34 cellular contexts compared by ENCODE assay signal in the genomic region with DNA sequence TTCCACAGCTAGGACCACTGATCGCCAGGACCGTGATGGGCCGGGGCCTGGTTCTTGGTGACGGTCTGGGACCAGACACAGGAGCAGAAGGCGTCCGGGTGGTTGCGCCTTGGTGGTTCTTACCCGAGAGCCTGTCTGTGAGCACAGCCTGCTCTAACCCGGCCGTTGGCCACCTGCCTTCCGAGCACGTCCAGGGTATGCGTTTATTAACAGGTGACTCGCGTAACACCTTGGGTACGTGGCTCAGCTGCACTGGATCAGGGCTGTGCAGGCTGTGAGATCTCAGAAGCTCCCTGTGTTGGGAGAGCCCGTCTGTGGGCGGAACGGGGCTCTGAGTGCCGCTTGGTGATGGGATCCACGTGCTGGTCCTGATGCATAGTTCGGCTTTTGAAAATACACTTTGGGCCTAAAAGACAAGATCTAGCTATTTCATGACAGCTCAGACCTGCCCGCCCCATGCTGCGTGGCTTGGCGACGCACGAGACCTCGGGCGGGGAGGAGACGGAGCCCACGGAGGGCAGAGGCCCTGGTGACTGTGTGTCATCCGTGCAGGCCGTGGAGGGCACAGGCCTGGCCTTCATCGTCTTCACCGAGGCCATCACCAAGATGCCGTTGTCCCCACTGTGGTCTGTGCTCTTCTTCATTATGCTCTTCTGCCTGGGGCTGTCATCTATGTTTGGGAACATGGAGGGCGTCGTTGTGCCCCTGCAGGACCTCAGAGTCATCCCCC. TPM values are rescaled to one million over a fixed set of nuclear protein-coding genes. Genes with fewer than 3 reads are reported as not detected.
"Had no signal": no experiment of that assay in that cellular context is flagged by ENCODE, and none has a peak within 500 bp of the region (broad histone marks: within the 10 kb centered on the region; RNA-seq: fewer than 3 reads in every experiment).

No MANE protein-coding gene starts in this region.

- H3K27me3 ChIP-seq: foreskin keratinocyte, right atrium auricular region, testis had no signal

- H3K4me1 Mint-ChIP-seq: immature natural killer cell; memory B cell; naive B cell; neural crest cell; stimulated activated effector memory CD8-positive, alpha-beta T cell treated with anti-CD3 and anti-CD28 coated beads, Interleukin-12 subunit alpha, Interleukin-12 subunit beta, amount 100 ng/mL, for 72 hours had no signal

- DNase-seq: dermis blood vessel endothelial cell; effector memory CD4-positive, alpha-beta T cell; foreskin keratinocyte; glutamatergic neuron; hippocampal formation; immature natural killer cell; islet precursor cell; naive B cell; sigmoid colon; stimulated activated CD4-positive, alpha-beta T cell treated with anti-CD3 and anti-CD28 coated beads, Interleukin-4, amount 100 ng/mL, for 24 hours; stimulated activated naive CD4-positive, alpha-beta T cell treated with Interleukin-2 at 50 U/mL for 16 hours; stomach; tibial artery had no signal

- H3K4me1 ChIP-seq: esophagus muscularis mucosa, foreskin keratinocyte, heart right ventricle, prostate gland, right atrium auricular region, sigmoid colon, stomach, testis, tibial artery had no signal

- H3K9me3 Mint-ChIP-seq: immature natural killer cell; natural killer cell treated with Interleukin-12 subunit alpha and Interleukin-12 subunit beta and Interleukin-15 and Interleukin-18, amount 100 ng/mL, for 72 hours; stimulated activated effector memory CD8-positive, alpha-beta T cell treated with anti-CD3 and anti-CD28 coated beads, Interleukin-12 subunit alpha, Interleukin-12 subunit beta, amount 100 ng/mL, for 72 hours; type B pancreatic cell had no signal

- H3K4me3 ChIP-seq: coronary artery, esophagus muscularis mucosa, heart right ventricle, lung, prostate gland, right atrium auricular region, sigmoid colon, stomach, testis, tibial artery had no signal

- H3K27ac Mint-ChIP-seq: immature natural killer cell; memory B cell; natural killer cell treated with Interleukin-12 subunit alpha and Interleukin-12 subunit beta and Interleukin-15 and Interleukin-18, amount 100 ng/mL, for 72 hours; stimulated activated effector memory CD8-positive, alpha-beta T cell treated with anti-CD3 and anti-CD28 coated beads, Interleukin-12 subunit alpha, Interleukin-12 subunit beta, amount 100 ng/mL, for 72 hours; type B pancreatic cell had no signal

- H3K27me3 Mint-ChIP-seq: type B pancreatic cell had no signal

- H3K27ac ChIP-seq: coronary artery, esophagus muscularis mucosa, foreskin keratinocyte, heart right ventricle, prostate gland, right atrium auricular region, sigmoid colon, stomach, testis, tibial artery had no signal

- H3K36me3 Mint-ChIP-seq: immature natural killer cell; memory B cell; naive B cell; natural killer cell treated with Interleukin-12 subunit alpha and Interleukin-12 subunit beta and Interleukin-15 and Interleukin-18, amount 100 ng/mL, for 72 hours; stimulated activated effector memory CD8-positive, alpha-beta T cell treated with anti-CD3 and anti-CD28 coated beads, Interleukin-12 subunit alpha, Interleukin-12 subunit beta, amount 100 ng/mL, for 72 hours; type B pancreatic cell had no signal

- H3K4me3 Mint-ChIP-seq: immature natural killer cell; memory B cell; naive B cell; natural killer cell treated with Interleukin-12 subunit alpha and Interleukin-12 subunit beta and Interleukin-15 and Interleukin-18, amount 100 ng/mL, for 72 hours; neural crest cell; stimulated activated effector memory CD8-positive, alpha-beta T cell treated with anti-CD3 and anti-CD28 coated beads, Interleukin-12 subunit alpha, Interleukin-12 subunit beta, amount 100 ng/mL, for 72 hours; type B pancreatic cell had no signal

- FAIRE-seq: endothelial cell of umbilical vein had no signal

- ATAC-seq: foreskin keratinocyte; heart right ventricle; natural killer cell treated with Interleukin-12 subunit alpha and Interleukin-12 subunit beta and Interleukin-15 and Interleukin-18, amount 100 ng/mL, for 72 hours; stimulated activated effector memory CD8-positive, alpha-beta T cell treated with anti-CD3 and anti-CD28 coated beads, Interleukin-12 subunit alpha, Interleukin-12 subunit beta, amount 100 ng/mL, for 72 hours had no signal

- H3K36me3 ChIP-seq: esophagus muscularis mucosa, heart right ventricle, prostate gland, right atrium auricular region, sigmoid colon, stomach, tibial artery had no signal

- H3K9me3 ChIP-seq: prostate gland, sigmoid colon, testis, tibial artery had no signal

RNA-seq across cellular contexts. Expression of gene SLC6A18, which starts 6.7 kb away (rescaled TPM):
- total RNA-seq: dermis blood vessel endothelial cell; endothelial cell of umbilical vein; epithelial cell of proximal tubule; esophagus muscularis mucosa; fibroblast of lung; foreskin keratinocyte; heart right ventricle; liver; lung; mononuclear cell; natural killer cell treated with Interleukin-12 subunit alpha and Interleukin-12 subunit beta and Interleukin-15 and Interleukin-18, amount 100 ng/mL, for 72 hours; neural crest cell; osteocyte; prostate gland; right atrium auricular region; sigmoid colon; skeletal muscle tissue; stomach; subcutaneous adipose tissue; urinary bladder had no signal
- polyA plus RNA-seq: endothelial cell of umbilical vein, fibroblast of lung, foreskin keratinocyte, heart right ventricle, immature natural killer cell, liver, lung, stomach, urinary bladder had no signal

RNA-seq across cellular contexts. Expression of gene SLC6A19, which starts 17.1 kb away (rescaled TPM):
- total RNA-seq: dermis blood vessel endothelial cell; endothelial cell of umbilical vein; epithelial cell of proximal tubule; esophagus muscularis mucosa; fibroblast of lung; foreskin keratinocyte; mononuclear cell; natural killer cell treated with Interleukin-12 subunit alpha and Interleukin-12 subunit beta and Interleukin-15 and Interleukin-18, amount 100 ng/mL, for 72 hours; neural crest cell; osteocyte; right atrium auricular region; sigmoid colon; subcutaneous adipose tissue; urinary bladder had no signal
- polyA plus RNA-seq: endothelial cell of umbilical vein, fibroblast of lung, foreskin keratinocyte, heart right ventricle, immature natural killer cell, lung, urinary bladder had no signal
